14 cellular contexts compared by ENCODE assay signal in genomic region chr12:111656016-111656415, GRCh38. TPM values are rescaled to one million over a fixed set of nuclear protein-coding genes. Genes with fewer than 3 reads are reported as not detected.
DNase-seq lines count a peak whose midpoint lies in the region; ATAC-seq and TF ChIP-seq lines count a peak whose summit lies in the region.
"Had no signal": no experiment of that assay in that cellular context is flagged by ENCODE, and none has a peak within 500 bp of the region (broad histone marks: within the 10 kb centered on the region; RNA-seq: fewer than 3 reads in every experiment).

No MANE protein-coding gene starts in this region.

- H3K14ac ChIP-seq in H9 (ENCODE audit: insufficient read depth, low read length), result no peak overlapping the region

- H3K4me3 Mint-ChIP-seq in H9 (no peak overlapping the region), T-helper 17 cell (no peak overlapping the region)
- H3K4me3 Mint-ChIP-seq: CD4-positive, alpha-beta memory T cell; HFFc6 had no signal

- no peak overlapping the region for H4K8ac ChIP-seq in H9 (replicated peaks; ENCODE audit: insufficient read length, low read depth, low read length)

- H2BK20ac ChIP-seq in H9 (ENCODE audit: low read depth, low read length, poor library complexity, severe bottlenecking), result no peak overlapping the region

- no peaks in the 10 kb centered on the region for H3K79me2 ChIP-seq in H9 (ENCODE audit: insufficient read depth, low read length)

- H3K27ac ChIP-seq in H9 (ENCODE audit: insufficient read length, low read depth, low read length), result no peak overlapping the region
- H3K27ac ChIP-seq in cingulate gyrus (ENCODE audit: low read depth, low read length), result peak overlapping the region; percentile 13
- peak overlapping the region; percentile 28 for H3K27ac ChIP-seq in temporal lobe (ENCODE audit: low read depth, low read length)
- H3K27ac ChIP-seq: A549, C4-2B had no signal

- no peaks in the 10 kb centered on the region for H3K79me1 ChIP-seq in H9 (ENCODE audit: insufficient read depth, low read depth, low read length, poor library complexity, severe bottlenecking)

- H4K20me1 ChIP-seq in H9 (ENCODE audit: control insufficient read depth, insufficient read depth, insufficient read length), result no peaks in the 10 kb centered on the region

- H3K4ac ChIP-seq in H9 (ENCODE audit: low read depth, low read length), result no peak overlapping the region

- no peak for TF ChIP-seq CTCF in H9 (conservative IDR thresholded peaks at IDR 0.05)

- no peaks in the 10 kb centered on the region for H3K4me1 ChIP-seq in H9 (ENCODE audit: insufficient read depth, low read length)
- H3K4me1 ChIP-seq: A549, BE2C had no signal

- H2AK5ac ChIP-seq in H9 (ENCODE audit: insufficient read length, low read length), result no peak overlapping the region

- ATAC-seq in T-helper 17 cell, result no peak
- ATAC-seq: A549, HepG2 had no signal

- H4K5ac ChIP-seq in H9 (ENCODE audit: insufficient read length, low read depth, low read length), result peak overlapping the region; percentile 28

- no peaks in the 10 kb centered on the region for H3K9me3 Mint-ChIP-seq in H9
- H3K9me3 Mint-ChIP-seq: CD4-positive, alpha-beta memory T cell; HFFc6 had no signal

- H3T11ph ChIP-seq in H9 (ENCODE audit: low read length), result no peak overlapping the region

- no peak overlapping the region for H2BK12ac ChIP-seq in H9 (ENCODE audit: insufficient read length, low read depth, low read length)

- H3K27me3 ChIP-seq in H9 (ENCODE audit: insufficient read depth, low read length), result no peaks in the 10 kb centered on the region
- H3K27me3 ChIP-seq: BE2C had no signal

- H3K23me2 ChIP-seq in H9 (ENCODE audit: insufficient read length, low read depth, low read length, poor library complexity, severe bottlenecking), result no peaks in the 10 kb centered on the region

- no peak for DNase-seq in H9
- no peak for DNase-seq in T-helper 17 cell
- no peak for DNase-seq in NCI-H2196 treated with DMSO at 0.1 percent for 48 hours (lab: John Stamatoyannopoulos, UW; ENCODE audit: unreplicated experiment)
- no peak for DNase-seq in GM03348 (ENCODE audit: low spot score)
- DNase-seq: BE2C; CD4-positive, alpha-beta memory T cell; DMS79; HCEC 1CT; HFFc6 had no signal

- H2BK120ac ChIP-seq in H9 (ENCODE audit: low read depth, low read length, poor library complexity, severe bottlenecking), result no peak overlapping the region

- H3K27ac Mint-ChIP-seq in H9 (no peak overlapping the region; a peak in 1 of 7 replicates), T-helper 17 cell (peak overlapping the region; percentile 92)
- H3K27ac Mint-ChIP-seq: HFFc6 had no signal

- no peak overlapping the region for H3K18ac ChIP-seq in H9 (ENCODE audit: insufficient read length, low read depth, low read length)

- H3K4me2 ChIP-seq in H9 (ENCODE audit: insufficient read depth, insufficient read length, low read length), result no peak overlapping the region
- H3K4me2 ChIP-seq: A549 had no signal

- no peak overlapping the region for H2AFZ ChIP-seq in H9 (ENCODE audit: low read length)

- no peak overlapping the region for H2BK5ac ChIP-seq in H9 (ENCODE audit: insufficient read length, low read length)

- no peaks in the 10 kb centered on the region for H3K9me3 ChIP-seq in H9 (ENCODE audit: control insufficient read depth, low read depth, low read length)
- no peaks in the 10 kb centered on the region for H3K9me3 ChIP-seq in T-helper 17 cell (ENCODE audit: control insufficient read depth, low read length, poor library complexity, severe bottlenecking)
- H3K9me3 ChIP-seq: A549, BE2C had no signal

- no peak overlapping the region for H3K23ac ChIP-seq in H9 (ENCODE audit: insufficient read length, low read depth, low read length)

- WGBS in H9 (ENCODE audit: extremely low coverage, insufficient read length, low lambda C conversion rate), result no CpG with 5 or more reads among the region's 4 CpGs

- H3K36me3 Mint-ChIP-seq in H9 (ENCODE audit: insufficient read depth in 1 of 3, low read depth in 3 of 3) (peaks cover 19 to 68% (median 52%) of the 10 kb centered on the region in 3 experiments; a peak in 6 of 7 replicates), T-helper 17 cell (ENCODE audit: low read depth) (peaks cover 11% of the 10 kb centered on the region)

- no peak overlapping the region for H2BK15ac ChIP-seq in H9 (ENCODE audit: low read depth, low read length)

- H3K56ac ChIP-seq in H9 (ENCODE audit: insufficient read length, low read depth, low read length), result no peak overlapping the region

- H3K4me1 Mint-ChIP-seq in H9 (no peaks in the 10 kb centered on the region), T-helper 17 cell (peaks cover 5% of the 10 kb centered on the region)

- H3K27me3 Mint-ChIP-seq in H9 (ENCODE audit: low read depth) (no peaks in the 10 kb centered on the region), T-helper 17 cell (no peaks in the 10 kb centered on the region)
- H3K27me3 Mint-ChIP-seq: CD4-positive, alpha-beta memory T cell had no signal

- no peak overlapping the region for H3K9ac ChIP-seq in H9 (ENCODE audit: extremely low read depth, insufficient read length, low read length)

- no peak overlapping the region for H4K91ac ChIP-seq in H9 (ENCODE audit: insufficient read length, low read depth, low read length)

RNA-seq across cellular contexts. Expression of gene BRAP, which starts 29.7 kb away (rescaled TPM):
- total RNA-seq in H9 (2021) (23.4 and 25.0 TPM in 2 replicates), T-helper 17 cell (10 to 100 TPM; 18.1 to 24.3 TPM), temporal lobe (17.7 TPM)

RNA-seq across cellular contexts. Expression of gene ACAD10, which starts 29.8 kb away (rescaled TPM):
- total RNA-seq in H9 (2021) (24.3 and 25.7 TPM in 2 replicates), T-helper 17 cell (10 to 100 TPM; 25.1 to 27.9 TPM), temporal lobe (19.7 TPM)

RNA-seq across cellular contexts. Expression of gene ATXN2, which starts 56.9 kb away (rescaled TPM):
- total RNA-seq in H9 (2021) (70.5 and 72.9 TPM in 2 replicates), T-helper 17 cell (10 to 100 TPM; 47.6 to 48.8 TPM), temporal lobe (59.7 TPM)
